8 cellular contexts compared by ENCODE assay signal in the genomic region with DNA sequence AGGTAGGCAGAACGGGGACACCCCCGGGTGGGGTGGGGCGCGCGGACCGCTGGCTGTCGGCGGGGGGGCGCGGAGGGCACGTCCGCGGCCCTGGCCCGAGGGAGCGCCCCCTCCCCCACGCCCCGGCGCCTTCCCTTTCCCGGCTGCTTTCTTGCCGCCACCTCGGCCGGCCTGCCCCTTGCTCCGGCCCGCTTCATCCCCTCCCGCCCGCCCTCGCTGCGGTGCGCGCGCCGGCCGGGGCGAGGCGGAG. TPM values are rescaled to one million over a fixed set of nuclear protein-coding genes. Genes with fewer than 3 reads are reported as not detected.
A peak's percentile ranks its signal among the peaks of the same experiment; 100 is the strongest.
DNase-seq lines count a peak whose midpoint lies in the region; ATAC-seq and TF ChIP-seq lines count a peak whose summit lies in the region.

No MANE protein-coding gene starts in this region.

- no peaks in the 10 kb centered on the region for H3K36me3 ChIP-seq in KOPT-K1 (ENCODE audit: insufficient read depth, low read length)

- H3K27me3 ChIP-seq in dorsolateral prefrontal cortex = no peaks in the 10 kb centered on the region

- H3K4me3 ChIP-seq in dorsolateral prefrontal cortex = peak overlapping the region; percentile 67 to 99 (median 92)

- no peak for DNase-seq in activated T-cell treated with anti-CD3 and anti-CD28 coated beads, Interleukin-2, amount 50 U/mL, for 4 hours
- DNase-seq in activated T-cell treated with anti-CD3 and anti-CD28 coated beads, Interleukin-2, amount 50 U/mL, for 48 hours = no peak
- no peak for DNase-seq in dorsolateral prefrontal cortex
- DNase-seq in cerebellar nuclear complex (lab: John Stamatoyannopoulos, UW) = no peak
- no peak for DNase-seq in activated CD4-positive, CD25-positive, alpha-beta regulatory T cell treated with anti-CD3 and anti-CD28 coated beads, Interleukin-2, amount 50 U/mL, for 72 hours

- H3K4me3 Mint-ChIP-seq in activated T-cell treated with anti-CD3 and anti-CD28 coated beads, Interleukin-2, amount 50 U/mL, for 4 hours = peak overlapping the region; percentile 89
- peak overlapping the region; percentile 90 to 94 (median 93) for H3K4me3 Mint-ChIP-seq in nephron

- peaks cover 2% of the 10 kb centered on the region for H3K27me3 Mint-ChIP-seq in activated T-cell treated with anti-CD3 and anti-CD28 coated beads, Interleukin-2, amount 50 U/mL, for 4 hours (ENCODE audit: low read depth)
- H3K27me3 Mint-ChIP-seq in nephron (ENCODE audit: low read depth) = peaks cover 2% of the 10 kb centered on the region

- intact Hi-C loops in dorsolateral prefrontal cortex (cut with DNase I) = loop anchor here (5.0 to 10.0 kb wide), 5 partner anchors 38 to 209 kb away; partner anchors contain the start of gene RAB31 (in 2 of the 2)

- H3K27ac ChIP-seq in KOPT-K1 (ENCODE audit: low read depth, low read length, poor library complexity, severe bottlenecking) (peak overlapping the region; percentile 94), dorsolateral prefrontal cortex (peak overlapping the region; percentile 87 to 100 (median 98))

- H3K9me3 Mint-ChIP-seq in activated T-cell treated with anti-CD3 and anti-CD28 coated beads, Interleukin-2, amount 50 U/mL, for 4 hours = no peaks in the 10 kb centered on the region
- no peaks in the 10 kb centered on the region for H3K9me3 Mint-ChIP-seq in nephron

- peaks cover 3% of the 10 kb centered on the region for H3K36me3 Mint-ChIP-seq in activated T-cell treated with anti-CD3 and anti-CD28 coated beads, Interleukin-2, amount 50 U/mL, for 4 hours (ENCODE audit: insufficient read depth)
- no peaks in the 10 kb centered on the region for H3K36me3 Mint-ChIP-seq in nephron (ENCODE audit: low read depth)

- peaks cover 23% of the 10 kb centered on the region for H3K4me1 Mint-ChIP-seq in activated T-cell treated with anti-CD3 and anti-CD28 coated beads, Interleukin-2, amount 50 U/mL, for 4 hours (ENCODE audit: low read depth)
- H3K4me1 Mint-ChIP-seq in nephron = peaks cover 23% of the 10 kb centered on the region

- peak overlapping the region in 1 of 3 experiments; percentile 93 for H3K27ac Mint-ChIP-seq in nephron

- TF ChIP-seq CTCF in dorsolateral prefrontal cortex (IDR thresholded peaks at IDR 0.05 in 54 of 56, conservative IDR thresholded peaks at IDR 0.05 in 2 of 56; ENCODE audit: low read depth in 1 of 56, partially characterized antibody in 56 of 56) = peak in 2 of 56 donors; percentile 2 to 3
- TF ChIP-seq CTCF in nephron (IDR thresholded peaks at IDR 0.05; ENCODE audit: unreplicated experiment in 3 of 3) = no peak

- no peaks in the 10 kb centered on the region for H3K9me3 ChIP-seq in KOPT-K1 (ENCODE audit: insufficient read depth, low read length, poor library complexity, severe bottlenecking)

- no peak for ATAC-seq in activated T-cell treated with anti-CD3 and anti-CD28 coated beads, Interleukin-2, amount 50 U/mL, for 4 hours
- no peak for ATAC-seq in HG03342 (IDR thresholded peaks at IDR 0.05; ENCODE audit: unreplicated experiment)

RNA-seq across cellular contexts. Expression of gene VAPA, which starts 0.4 kb away (rescaled TPM):
- total RNA-seq in activated T-cell treated with anti-CD3 and anti-CD28 coated beads, Interleukin-2, amount 50 U/mL, for 4 hours = 100 to 1,000 TPM; 220 to 245 (median 229) TPM
- 100 to 1,000 TPM; 189 to 323 (median 265) TPM for total RNA-seq in dorsolateral prefrontal cortex

RNA-seq across cellular contexts. Expression of gene TXNDC2, which starts 28.5 kb away (rescaled TPM):
- not detected for total RNA-seq in activated T-cell treated with anti-CD3 and anti-CD28 coated beads, Interleukin-2, amount 50 U/mL, for 4 hours
- 1 to 10 TPM in 7 of 120 experiments, under 1 TPM in 71, not detected in 42; 0.12 to 2.2 (median 0.46) TPM for total RNA-seq in dorsolateral prefrontal cortex
